ENCODE assay signal across 8 cellular contexts in genomic region chr20:43590392-43591303, GRCh38. TPM values are rescaled to one million over a fixed set of nuclear protein-coding genes. Genes with fewer than 3 reads are reported as not detected.
DNase-seq lines count a peak whose midpoint lies in the region; ATAC-seq, FAIRE-seq and TF ChIP-seq lines count a peak whose summit lies in the region.

IFT52 (plus strand) TSS chr20:43590937; CDS start chr20:43594699, 3,762 bp downstream.

- TF ChIP-seq POLR2A in HepG2 (IDR thresholded peaks at IDR 0.05; ENCODE audit: insufficient read depth in 1 of 2, low read depth in 2 of 2, low read length in 2 of 2), result peak; percentile 53 to 88; a peak in 3 of 4 replicates

- TF ChIP-seq RAD21 in HepG2 (CRISPR knock-in tag; IDR thresholded peaks at IDR 0.05), result peak; percentile 37; the same call in 1 of the 2 replicates

- ATAC-seq in GM19351 (IDR thresholded peaks at IDR 0.05; ENCODE audit: unreplicated experiment) (peak; percentile 99), HG03521 (IDR thresholded peaks at IDR 0.05; ENCODE audit: unreplicated experiment) (peak; percentile 99), HepG2 (peak; percentile 98)

- POLR2A ChIA-PET in HepG2 (lab: Yijun Ruan, JAX), result interaction anchor here (0.6 to 6.7 kb wide), 30 partner anchors 9 to 539 kb away, joined by 3 to 182 read pairs (median 4); partner anchors contain the start of genes L3MBTL1, SGK2 and SRSF6

- CTCF ChIA-PET in HepG2 (lab: Yijun Ruan, JAX; ENCODE audit: low intra/inter-chr PET ratio, low total read pairs), result no interaction called here

- peaks cover 14 to 25% (median 17%) of the 10 kb centered on the region in 11 experiments for H3K36me3 ChIP-seq in BLaER1 treated with 17β-estradiol and CSF1 and Interleukin-3, amounts not matched to agents 10 nM and 100 nM
- peaks cover 2 to 7% of the 10 kb centered on the region in 2 experiments; a peak in 4 of 5 replicates for H3K36me3 ChIP-seq in HepG2 (replicated peaks in 1 of 2; ENCODE audit: control insufficient read depth in 1 of 2, insufficient read depth in 2 of 2, low read length in 2 of 2)

- H3K9me3 ChIP-seq in BLaER1 treated with 17β-estradiol and CSF1 and Interleukin-3, amounts not matched to agents 10 nM and 100 nM (replicated peaks in 1 of 11), result no peaks in the 10 kb centered on the region
- H3K9me3 ChIP-seq in HepG2 (ENCODE audit: low read length), result no peaks in the 10 kb centered on the region

- H3K4me1 ChIP-seq in BLaER1 treated with 17β-estradiol and CSF1 and Interleukin-3, amounts not matched to agents 10 nM and 100 nM, result peaks cover 17 to 20% (median 19%) of the 10 kb centered on the region in 10 experiments
- H3K4me1 ChIP-seq in HepG2 (ENCODE audit: insufficient read depth, low read length), result peaks cover 32% of the 10 kb centered on the region

- no peaks in the 10 kb centered on the region for H3K27me3 ChIP-seq in BLaER1 treated with 17β-estradiol and CSF1 and Interleukin-3, amounts not matched to agents 10 nM and 100 nM
- H3K27me3 ChIP-seq in HepG2 (ENCODE audit: control insufficient read depth in 1 of 2, insufficient read depth in 2 of 2, low read length in 2 of 2), result no peaks in the 10 kb centered on the region

- H4K20me1 ChIP-seq in BLaER1 treated with 17β-estradiol and CSF1 and Interleukin-3, amounts not matched to agents 10 nM and 100 nM, result peaks cover 0 to 9% (median 0%) of the 10 kb centered on the region in 11 experiments; a peak in 3 of 22 replicates
- H4K20me1 ChIP-seq in HepG2 (ENCODE audit: insufficient read depth, low read length), result no peaks in the 10 kb centered on the region

- peak within 1 kb of the TSS; percentile 81 to 96 (median 91) for H3K4me3 ChIP-seq in BLaER1 treated with 17β-estradiol and CSF1 and Interleukin-3, amounts not matched to agents 10 nM and 100 nM
- H3K4me3 ChIP-seq in HepG2 (replicated peaks in 1 of 3; ENCODE audit: insufficient read depth in 1 of 3, low read depth in 2 of 3, low read length in 3 of 3), result peak within 1 kb of the TSS; percentile 84 to 89 (median 86)

- H3K9ac ChIP-seq in BLaER1 treated with 17β-estradiol and CSF1 and Interleukin-3, amounts not matched to agents 10 nM and 100 nM, result peak within 1 kb of the TSS; percentile 79 to 94 (median 89)
- H3K9ac ChIP-seq in HepG2 (ENCODE audit: insufficient read depth, low read depth, low read length), result peak within 1 kb of the TSS; percentile 73

- peak; percentile 35 for TF ChIP-seq CTCF in HepG2 (CRISPR knock-in tag; IDR thresholded peaks at IDR 0.05)

- intact Hi-C loops in HepG2 (cut with micrococcal nuclease; ENCODE audit: unreplicated experiment), result loop anchor here (1.0 kb wide), 3 partner anchors 34 to 63 kb away; no protein-coding TSS in a partner anchor

- peak within 1 kb of the TSS; percentile 73 for H2AFZ ChIP-seq in HepG2 (ENCODE audit: low read length)

- H3K4me2 ChIP-seq in BLaER1 treated with 17β-estradiol and CSF1 and Interleukin-3, amounts not matched to agents 10 nM and 100 nM, result peak within 1 kb of the TSS; percentile 83 to 97 (median 91)
- peak within 1 kb of the TSS; percentile 91 for H3K4me2 ChIP-seq in HepG2 (ENCODE audit: low read depth, low read length)

- no TSS peak for BruUV-seq in HepG2 (replicated peaks; lab: Mats Ljungman, UMichigan)

- WGBS in HepG2 (ENCODE audit: low lambda C conversion rate), result under 1% methylated on average over 64 of the region's 68 CpGs

- DNase-seq in NCI-H748 treated with DMSO at 0.1 percent for 48 hours (lab: John Stamatoyannopoulos, UW) (peak; percentile 90), dermis blood vessel endothelial cell (peak; percentile 95), HepG2 (ENCODE audit: low spot score) (peak; percentile 93)
- DNase-seq in activated CD4-positive, alpha-beta T cell treated with anti-CD3 and anti-CD28 coated beads, Interleukin-2, amount 50 U/mL, for 4 hours, result peak; percentile 84
- DNase-seq in stimulated activated CD4-positive, alpha-beta T cell treated with anti-CD3 and anti-CD28 coated beads, Interleukin-4, amount 100 ng/mL, for 1 hour, result peak; percentile 89

- TF ChIP-seq EP300 in HepG2 (IDR thresholded peaks at IDR 0.05; ENCODE audit: low read depth in 2 of 2, low read length in 2 of 2), result peak; percentile 17 to 39; a peak in 2 of 4 replicates
- TF ChIP-seq EP300 in HepG2 (CRISPR knock-in tag; IDR thresholded peaks at IDR 0.05; ENCODE audit: borderline replicate concordance), result 0 out of 2 replicates have a peak, but pooled peaks have one; percentile 39

- H3K79me2 ChIP-seq in HepG2 (ENCODE audit: insufficient read depth, low read length), result peaks cover 10% of the 10 kb centered on the region

- peak; percentile 86 for FAIRE-seq in HepG2 (lab: Jason Lieb, UNC)

- in situ Hi-C loops in HepG2 (cut with HindIII; ENCODE audit: extremely low pct_ligation_motif_present, low pct_unique_long_range_greater_than_20kb), result no loop called here

- H3K27ac ChIP-seq in BLaER1 treated with 17β-estradiol and CSF1 and Interleukin-3, amounts not matched to agents 10 nM and 100 nM, result peak within 1 kb of the TSS; percentile 81 to 97 (median 94)
- H3K27ac ChIP-seq in HepG2 (ENCODE audit: extremely low read length, insufficient read depth, low read length), result peak within 1 kb of the TSS; percentile 79

TF ChIP-seq in HepG2, 621 proteins besides CTCF, POLR2A, EP300 and RAD21 (continues in another document):
- TF ChIP-seq RERE (CRISPR knock-in tag; IDR thresholded peaks at IDR 0.05; ENCODE audit: low read depth) (no peak), ZNF138 (CRISPR knock-in tag; IDR thresholded peaks at IDR 0.05; ENCODE audit: low read depth) (0 out of 2 replicates have a peak, but pooled peaks have one; percentile 64), POLR2AphosphoS5 (IDR thresholded peaks at IDR 0.05; ENCODE audit: low read depth, low read length) (peak; percentile 77), TAF1 (CRISPR knock-in tag; IDR thresholded peaks at IDR 0.05) (peak; percentile 79), ZNF230 (CRISPR knock-in tag; IDR thresholded peaks at IDR 0.05) (peak; percentile 93), ZNF564 (CRISPR knock-in tag; IDR thresholded peaks at IDR 0.05) (0 out of 2 replicates have a peak, but pooled peaks have one; percentile 25)

RNA-seq across cellular contexts. Expression of gene IFT52, which starts in this region (rescaled TPM):
- total RNA-seq in dermis blood vessel endothelial cell (23.0 and 24.3 TPM in 2 replicates), HepG2 (2016; rRNA removed; fragmentation: Illumina TruSeq; extraction: Trizol) (64.0 and 80.6 TPM in 2 replicates)
- 77.1 and 79.7 TPM in 2 replicates for total RNA-seq in HepG2 (2016; cell fraction: cytosol; rRNA removed; fragmentation: Illumina TruSeq; extraction: Trizol; ENCODE audit: low read depth)
- total RNA-seq in HepG2 (2016; cell fraction: insoluble cytoplasmic fraction; rRNA removed; fragmentation: Illumina TruSeq; extraction: Trizol), result 66.3 and 80.0 TPM in 2 replicates
- total RNA-seq in HepG2 (2016; cell fraction: membrane; rRNA removed; fragmentation: Illumina TruSeq; extraction: Trizol), result 101 and 102 TPM in 2 replicates
- 36.2 and 38.4 TPM in 2 replicates for total RNA-seq in HepG2 (2016; cell fraction: nucleus; rRNA removed; fragmentation: Illumina TruSeq; extraction: Trizol)
- polyA plus RNA-seq in HepG2 (2011; rRNA removed), result 36.9 and 48.0 TPM in 2 replicates
- 35.4 and 36.4 TPM in 2 replicates for polyA plus RNA-seq in HepG2 (2011; cell fraction: cytosol; rRNA removed)
- 22.2 and 22.4 TPM in 2 replicates for polyA plus RNA-seq in HepG2 (2011; cell fraction: nucleus; rRNA removed)
- 31.1 and 41.7 TPM in 2 replicates for polyA plus RNA-seq in HepG2 (2012)
- polyA plus RNA-seq in HepG2 (2016; cell fraction: cytosol; fragmentation: Illumina TruSeq; extraction: Trizol; ENCODE audit: low read depth), result 83.2 and 85.7 TPM in 2 replicates
- polyA plus RNA-seq in HepG2 (2016; cell fraction: insoluble cytoplasmic fraction; fragmentation: Illumina TruSeq; extraction: Trizol; ENCODE audit: low read depth), result 91.0 and 94.9 TPM in 2 replicates
- 85.8 and 88.2 TPM in 2 replicates for polyA plus RNA-seq in HepG2 (2016; cell fraction: membrane; fragmentation: Illumina TruSeq; extraction: Trizol; ENCODE audit: low read depth)
- polyA plus RNA-seq in HepG2 (2016; cell fraction: nucleus; fragmentation: Illumina TruSeq; extraction: Trizol; ENCODE audit: insufficient read depth, low read depth), result 41.4 and 43.4 TPM in 2 replicates
- polyA minus RNA-seq in HepG2 (2011; rRNA and poly(A)+ RNA removed; ENCODE audit: low replicate concordance), result 53.4 and 59.7 TPM in 2 replicates
- polyA minus RNA-seq in HepG2 (2011; cell fraction: cytosol; rRNA and poly(A)+ RNA removed), result 15.6 and 20.1 TPM in 2 replicates
- 21.4 and 26.9 TPM in 2 replicates for polyA minus RNA-seq in HepG2 (2011; cell fraction: nucleus; rRNA and poly(A)+ RNA removed)

Comparison
In these comparisons a context has a peak if more than half of its experiments do, and no peak if none do; other contexts are left out.
1. Peak in every context shown above with its lines: DNase-seq, ATAC-seq, H3K4me3 ChIP-seq and H3K27ac ChIP-seq.